24 cellular contexts compared by ENCODE assay signal in genomic region chr20:61953789-61954125, GRCh38.
A peak's percentile ranks its signal among the peaks of the same experiment; 100 is the strongest.
DNase-seq lines count a peak whose midpoint lies in the region; ATAC-seq and TF ChIP-seq lines count a peak whose summit lies in the region.
"Had no signal": no experiment of that assay in that cellular context is flagged by ENCODE, and none has a peak within 500 bp of the region (broad histone marks: within the 10 kb centered on the region; RNA-seq: fewer than 3 reads in every experiment).

No MANE protein-coding gene starts in this region.

- H3K27ac Mint-ChIP-seq in H9, result no peak overlapping the region
- H3K27ac Mint-ChIP-seq: activated CD4-positive, alpha-beta T cell treated with anti-CD3 and anti-CD28 coated beads for 36 hours; activated T-cell treated with anti-CD3 and anti-CD28 coated beads, Interleukin-2, amount 50 U/mL, for 24 hours; CD4-positive, CD25-positive, alpha-beta regulatory T cell; immature natural killer cell; mesothelial cell of epicardium; naive B cell; T-helper 2 cell treated with Interferon-gamma antibody and Interleukin-4, amounts not matched to agents 5 μg/mL and 100 μg/mL, for 36 hours had no signal

- H3K27ac ChIP-seq in WERI-Rb-1 (no peak overlapping the region), H9 (ENCODE audit: insufficient read length, low read depth, low read length) (no peak overlapping the region)
- H3K27ac ChIP-seq: adrenal gland, body of pancreas had no signal

- no peaks in the 10 kb centered on the region for H3K4me1 ChIP-seq in H9 (ENCODE audit: insufficient read depth, low read length)

- no peak overlapping the region for H2BK5ac ChIP-seq in H9 (ENCODE audit: insufficient read length, low read length)

- H4K5ac ChIP-seq in H9 (ENCODE audit: insufficient read length, low read depth, low read length), result no peak overlapping the region

- no peak overlapping the region for H3K4me2 ChIP-seq in H9 (ENCODE audit: insufficient read depth, insufficient read length, low read length)

- no peak overlapping the region for H3K18ac ChIP-seq in H9 (ENCODE audit: insufficient read length, low read depth, low read length)

- no peak overlapping the region for H3K56ac ChIP-seq in H9 (ENCODE audit: insufficient read length, low read depth, low read length)

- peaks cover 19 to 32% of the 10 kb centered on the region in 2 experiments for H3K4me1 Mint-ChIP-seq in H9
- H3K4me1 Mint-ChIP-seq: immature natural killer cell, mesothelial cell of epicardium, naive B cell had no signal

- H3K36me3 ChIP-seq in WERI-Rb-1, result no peaks in the 10 kb centered on the region
- H3K36me3 ChIP-seq: adrenal gland had no signal

- H3K79me1 ChIP-seq in H9 (ENCODE audit: insufficient read depth, low read depth, low read length, poor library complexity, severe bottlenecking), result no peaks in the 10 kb centered on the region

- no peak overlapping the region for H3K4ac ChIP-seq in H9 (ENCODE audit: low read depth, low read length)

- peak; percentile 12 to 77 (median 40) for DNase-seq in NCI-H1417 (lab: John Stamatoyannopoulos, UW)
- DNase-seq in NCI-H1417 treated with DMSO at 0.1 percent for 48 hours (lab: John Stamatoyannopoulos, UW), result no peak
- DNase-seq in left ventricle myocardium superior, result peak; percentile 9
- no peak for DNase-seq in left cardiac atrium
- peak; percentile 33 for DNase-seq in WERI-Rb-1
- DNase-seq in H9, result no peak
- DNase-seq: activated CD4-positive, alpha-beta T cell treated with anti-CD3 and anti-CD28 coated beads for 36 hours; activated CD8-positive, alpha-beta memory T cell treated with anti-CD3 and anti-CD28 coated beads for 24 hours; activated naive CD4-positive, alpha-beta T cell; CD4-positive, CD25-positive, alpha-beta regulatory T cell; H7; hypothalamus; immature natural killer cell; naive B cell; nucleus accumbens; stimulated activated naive CD4-positive, alpha-beta T cell treated with Interleukin-2 at 50 U/mL for 16 hours had no signal

- H3K27me3 ChIP-seq in WERI-Rb-1 (ENCODE audit: insufficient read depth, low read depth, severe bottlenecking) (no peaks in the 10 kb centered on the region), H9 (ENCODE audit: insufficient read depth, low read length) (no peaks in the 10 kb centered on the region)
- H3K27me3 ChIP-seq: adrenal gland, body of pancreas had no signal

- H2BK15ac ChIP-seq in H9 (ENCODE audit: low read depth, low read length), result no peak overlapping the region

- H2BK12ac ChIP-seq in H9 (ENCODE audit: insufficient read length, low read depth, low read length), result no peak overlapping the region

- no peaks in the 10 kb centered on the region for H3K23me2 ChIP-seq in H9 (ENCODE audit: insufficient read length, low read depth, low read length, poor library complexity, severe bottlenecking)

- H3K9me3 Mint-ChIP-seq in H9, result no peaks in the 10 kb centered on the region
- H3K9me3 Mint-ChIP-seq: activated T-cell treated with anti-CD3 and anti-CD28 coated beads, Interleukin-2, amount 50 U/mL, for 24 hours; CD4-positive, CD25-positive, alpha-beta regulatory T cell; immature natural killer cell; mesothelial cell of epicardium; T-helper 2 cell treated with Interferon-gamma antibody and Interleukin-4, amounts not matched to agents 5 μg/mL and 100 μg/mL, for 36 hours had no signal

- H3K4me3 ChIP-seq in WERI-Rb-1 (ENCODE audit: low read depth, low read length), result no peak overlapping the region
- H3K4me3 ChIP-seq: adrenal gland, body of pancreas had no signal

- H3K79me2 ChIP-seq in H9 (ENCODE audit: insufficient read depth, low read length), result no peaks in the 10 kb centered on the region

- H3K9me3 ChIP-seq in WERI-Rb-1 (ENCODE audit: severe bottlenecking) (no peaks in the 10 kb centered on the region), H9 (ENCODE audit: control insufficient read depth, low read depth, low read length) (no peaks in the 10 kb centered on the region)
- H3K9me3 ChIP-seq: adrenal gland, body of pancreas had no signal

- ATAC-seq in left ventricle myocardium superior (no peak), left cardiac atrium (no peak), HG03565 (IDR thresholded peaks at IDR 0.05; ENCODE audit: unreplicated experiment) (no peak), HG02852 (IDR thresholded peaks at IDR 0.05; ENCODE audit: unreplicated experiment) (no peak)
- ATAC-seq: activated CD4-positive, alpha-beta T cell treated with anti-CD3 and anti-CD28 coated beads for 36 hours; body of pancreas; Right ventricle myocardium inferior had no signal

- H4K8ac ChIP-seq in H9 (replicated peaks; ENCODE audit: insufficient read length, low read depth, low read length), result no peak overlapping the region

- no peak overlapping the region for H3K9ac ChIP-seq in H9 (ENCODE audit: extremely low read depth, insufficient read length, low read length)

- no peak overlapping the region for H3K4me3 Mint-ChIP-seq in H9
- H3K4me3 Mint-ChIP-seq: activated CD4-positive, alpha-beta T cell treated with anti-CD3 and anti-CD28 coated beads for 36 hours; activated T-cell treated with anti-CD3 and anti-CD28 coated beads, Interleukin-2, amount 50 U/mL, for 24 hours; CD4-positive, CD25-positive, alpha-beta regulatory T cell; immature natural killer cell; mesothelial cell of epicardium; naive B cell; T-helper 2 cell treated with Interferon-gamma antibody and Interleukin-4, amounts not matched to agents 5 μg/mL and 100 μg/mL, for 36 hours had no signal

- no peak overlapping the region for H4K91ac ChIP-seq in H9 (ENCODE audit: insufficient read length, low read depth, low read length)

- H3K27me3 Mint-ChIP-seq in H9 (ENCODE audit: low read depth), result no peaks in the 10 kb centered on the region
- H3K27me3 Mint-ChIP-seq: CD4-positive, CD25-positive, alpha-beta regulatory T cell had no signal

- no peak overlapping the region for H2AFZ ChIP-seq in H9 (ENCODE audit: low read length)

- H2AK5ac ChIP-seq in H9 (ENCODE audit: insufficient read length, low read length), result no peak overlapping the region

- H4K20me1 ChIP-seq in H9 (ENCODE audit: control insufficient read depth, insufficient read depth, insufficient read length), result no peaks in the 10 kb centered on the region

- WGBS in H9 (ENCODE audit: extremely low coverage, insufficient read length, low lambda C conversion rate), result no CpG with 5 or more reads among the region's 15 CpGs

- intact Hi-C loops in left ventricle myocardium superior (cut with micrococcal nuclease) (no loop called here), left cardiac atrium (cut with DNase I) (no loop called here)

- H3K36me3 Mint-ChIP-seq in H9 (ENCODE audit: insufficient read depth in 1 of 3, low read depth in 3 of 3), result no peaks in the 10 kb centered on the region
- H3K36me3 Mint-ChIP-seq: CD4-positive, CD25-positive, alpha-beta regulatory T cell; immature natural killer cell; mesothelial cell of epicardium had no signal

- H3K14ac ChIP-seq in H9 (ENCODE audit: insufficient read depth, low read length), result no peak overlapping the region

- H2BK20ac ChIP-seq in H9 (ENCODE audit: low read depth, low read length, poor library complexity, severe bottlenecking), result no peak overlapping the region

- no peak overlapping the region for H3T11ph ChIP-seq in H9 (ENCODE audit: low read length)

- TF ChIP-seq CTCF in WERI-Rb-1 (IDR thresholded peaks at IDR 0.05; ENCODE audit: low read depth, low read length) (0 out of 2 replicates have a peak, but pooled peaks have one; percentile 23), H9 (conservative IDR thresholded peaks at IDR 0.05) (no peak)

- H2BK120ac ChIP-seq in H9 (ENCODE audit: low read depth, low read length, poor library complexity, severe bottlenecking), result no peak overlapping the region

- H3K23ac ChIP-seq in H9 (ENCODE audit: insufficient read length, low read depth, low read length), result no peak overlapping the region

Comparison
In these comparisons a context has a peak if more than half of its experiments do, and no peak if none do; other contexts are left out.
1. DNase-seq: peak in NCI-H1417 (3 of 3), left ventricle myocardium superior (single experiment) and WERI-Rb-1 (single experiment); none in NCI-H1417 treated with DMSO at 0.1 percent for 48 hours (single experiment), left cardiac atrium (single experiment) and H9 (single experiment).